13 cellular contexts compared by ENCODE assay signal in genomic region chr10:71232089-71232998, GRCh38. TPM values are rescaled to one million over a fixed set of nuclear protein-coding genes. Genes with fewer than 3 reads are reported as not detected.
DNase-seq lines count a peak whose midpoint lies in the region; ATAC-seq, FAIRE-seq and TF ChIP-seq lines count a peak whose summit lies in the region.
"Had no signal": no experiment of that assay in that cellular context is flagged by ENCODE, and none has a peak within 500 bp of the region (broad histone marks: within the 10 kb centered on the region; RNA-seq: fewer than 3 reads in every experiment).

No MANE protein-coding gene starts in this region.

- H3K36me3 Mint-ChIP-seq in WTC11, result no peaks in the 10 kb centered on the region
- H3K36me3 Mint-ChIP-seq: CD4-positive, CD25-positive, alpha-beta regulatory T cell had no signal

- no peaks in the 10 kb centered on the region for H3K9me3 Mint-ChIP-seq in WTC11
- H3K9me3 Mint-ChIP-seq: CD4-positive, CD25-positive, alpha-beta regulatory T cell had no signal

- no peak overlapping the region for H3K4me3 Mint-ChIP-seq in WTC11
- H3K4me3 Mint-ChIP-seq: CD4-positive, CD25-positive, alpha-beta regulatory T cell had no signal

- FAIRE-seq in frontal cortex (lab: Jason Lieb, UNC), result peak; percentile 44
- FAIRE-seq: GM18507, keratinocyte had no signal

- CTCF ChIA-PET in WTC11 (lab: Charles Lee), result interaction anchor here (1.1 to 3.3 kb wide), 8 partner anchors 9 to 329 kb away, joined by 3 to 13 read pairs (median 4); no protein-coding TSS in a partner anchor

- TF ChIP-seq CTCF in omental fat pad (IDR thresholded peaks at IDR 0.05) (no peak), WTC11 (IDR thresholded peaks at IDR 0.05) (no peak)

- H3K4me1 Mint-ChIP-seq in WTC11, result peaks cover 75% of the 10 kb centered on the region
- H3K4me1 Mint-ChIP-seq: CD4-positive, CD25-positive, alpha-beta regulatory T cell had no signal

- DNase-seq in DMS 273 (lab: John Stamatoyannopoulos, UW; ENCODE audit: unreplicated experiment), result peak; percentile 95
- peak; percentile 36 for DNase-seq in OCI-M1 (lab: John Stamatoyannopoulos, UW)
- DNase-seq in frontal cortex (ENCODE audit: low spot score in 2 of 2), result peak; percentile 77 to 82
- DNase-seq in omental fat pad (ENCODE audit: low spot score), result no peak
- no peak for DNase-seq in NCI-H187 treated with DMSO at 0.1 percent for 48 hours (lab: John Stamatoyannopoulos, UW)
- no peak for DNase-seq in WTC11 (ENCODE audit: low spot score)
- no peak for DNase-seq in activated CD4-positive, alpha-beta T cell treated with anti-CD3 and anti-CD28 coated beads for 4 hours
- DNase-seq: amniotic stem cell; CD4-positive, CD25-positive, alpha-beta regulatory T cell; T1000 had no signal

- POLR2A ChIA-PET in WTC11 (lab: Charles Lee), result no interaction called here

- H3K27me3 Mint-ChIP-seq in WTC11 (ENCODE audit: low read depth), result no peaks in the 10 kb centered on the region
- H3K27me3 Mint-ChIP-seq: CD4-positive, CD25-positive, alpha-beta regulatory T cell had no signal

- no peak overlapping the region for H3K27ac Mint-ChIP-seq in WTC11
- H3K27ac Mint-ChIP-seq: CD4-positive, CD25-positive, alpha-beta regulatory T cell had no signal

- peak; percentile 29 for ATAC-seq in omental fat pad (ENCODE audit: low FRiP score)
- no peak for ATAC-seq in WTC11
- ATAC-seq in HG03196 (IDR thresholded peaks at IDR 0.05; ENCODE audit: unreplicated experiment), result no peak

TF ChIP-seq in WTC11, 78 proteins besides CTCF, POLR2A, EP300 and RAD21 (continues in another document):
- TF ChIP-seq ZNF423 (CRISPR knock-in tag; IDR thresholded peaks at IDR 0.05) (no peak), EMX1 (CRISPR knock-in tag; IDR thresholded peaks at IDR 0.05) (no peak), ZNF532 (CRISPR knock-in tag; IDR thresholded peaks at IDR 0.05; ENCODE audit: borderline replicate concordance) (no peak), CBFB (CRISPR knock-in tag; IDR thresholded peaks at IDR 0.05; ENCODE audit: low read depth) (no peak), ARID4B (CRISPR knock-in tag; IDR thresholded peaks at IDR 0.05; ENCODE audit: borderline replicate concordance) (no peak), ZMAT4 (CRISPR knock-in tag; IDR thresholded peaks at IDR 0.05) (no peak), GRHL2 (CRISPR knock-in tag; IDR thresholded peaks at IDR 0.05; ENCODE audit: insufficient replicate concordance, severe bottlenecking) (no peak), GABPB1 (CRISPR knock-in tag; IDR thresholded peaks at IDR 0.05) (no peak), RELA (CRISPR knock-in tag; IDR thresholded peaks at IDR 0.05; ENCODE audit: borderline replicate concordance) (no peak), ESRRA (CRISPR knock-in tag; IDR thresholded peaks at IDR 0.05; ENCODE audit: borderline replicate concordance) (no peak), FOXJ3 (CRISPR knock-in tag; IDR thresholded peaks at IDR 0.05; ENCODE audit: borderline replicate concordance) (no peak), ZNF512 (CRISPR knock-in tag; IDR thresholded peaks at IDR 0.05; ENCODE audit: borderline replicate concordance) (no peak), ZNF219 (CRISPR knock-in tag; IDR thresholded peaks at IDR 0.05; ENCODE audit: borderline replicate concordance) (no peak), NR3C1 (CRISPR knock-in tag; conservative IDR thresholded peaks at IDR 0.05; ENCODE audit: low read depth) (no peak)

RNA-seq across cellular contexts. Expression of gene UNC5B, which starts 20.0 kb away (rescaled TPM):
- 2.9 TPM for total RNA-seq in frontal cortex
- total RNA-seq in omental fat pad, result 1 to 10 TPM; 3.4 to 5.2 (median 3.9) TPM
- total RNA-seq in WTC11 (2021), result 31.2 to 49.6 TPM (median 31.6 TPM) in 3 replicates

Comparison
In these comparisons a context has a peak if more than half of its experiments do, and no peak if none do; other contexts are left out.
1. DNase-seq: peak in DMS 273 (single experiment), OCI-M1 (single experiment) and frontal cortex (2 of 2); none in omental fat pad (single experiment), NCI-H187 treated with DMSO at 0.1 percent for 48 hours (single experiment), WTC11 (single experiment) and activated CD4-positive, alpha-beta T cell treated with anti-CD3 and anti-CD28 coated beads for 4 hours (0 of 2).